In genomic region chr2:106193491-106193976, GRCh38 we compare ENCODE assay signal across 8 cellular contexts. TPM values are rescaled to one million over a fixed set of nuclear protein-coding genes. Genes with fewer than 3 reads are reported as not detected.
DNase-seq lines count a peak whose midpoint lies in the region; ATAC-seq and TF ChIP-seq lines count a peak whose summit lies in the region.

No MANE protein-coding gene starts in this region.

- H3K4me3 ChIP-seq in AG09309 (ENCODE audit: control insufficient read depth, low read depth, low read length): peak overlapping the region; percentile 52

- ATAC-seq in GM19035 (IDR thresholded peaks at IDR 0.05; ENCODE audit: unreplicated experiment): peak; percentile 45
- peak; percentile 30 for ATAC-seq in HG03108 (IDR thresholded peaks at IDR 0.05; ENCODE audit: unreplicated experiment)
- peak; percentile 6 for ATAC-seq in effector memory CD8-positive, alpha-beta T cell (replicated peaks)

- no peaks in the 10 kb centered on the region for H3K9me3 Mint-ChIP-seq in effector memory CD8-positive, alpha-beta T cell

- H3K27me3 Mint-ChIP-seq in effector memory CD8-positive, alpha-beta T cell: peaks cover 0 to 5% of the 10 kb centered on the region in 2 donors

- peak overlapping the region in 1 of 2 donors; percentile 17 for H3K27ac Mint-ChIP-seq in effector memory CD8-positive, alpha-beta T cell

- DNase-seq in AG09309 (ENCODE audit: low read depth) (no peak), T-helper 22 cell (ENCODE audit: low read depth) (peak; percentile 9), myocyte (ENCODE audit: low read depth) (peak; percentile 36), amniotic stem cell (lab: John Stamatoyannopoulos, UW) (no peak)
- peak in 1 of 3 experiments; percentile 4 for DNase-seq in effector memory CD8-positive, alpha-beta T cell

- H3K4me3 Mint-ChIP-seq in effector memory CD8-positive, alpha-beta T cell: peak overlapping the region; percentile 92 to 93

- TF ChIP-seq CTCF in AG09309 (IDR thresholded peaks at IDR 0.05; ENCODE audit: control insufficient read depth, insufficient read depth, low read depth, low read length, missing control alignments): no peak

- peaks cover 28% of the 10 kb centered on the region for H3K36me3 Mint-ChIP-seq in effector memory CD8-positive, alpha-beta T cell (ENCODE audit: insufficient read depth)

- H3K4me1 Mint-ChIP-seq in effector memory CD8-positive, alpha-beta T cell (ENCODE audit: low read depth in 2 of 2): peaks cover 38 to 42% of the 10 kb centered on the region in 2 donors

- peak overlapping the region; percentile 17 for H3K27ac ChIP-seq in temporal lobe (ENCODE audit: low read depth, low read length)

RNA-seq across cellular contexts. Expression of gene UXS1, which starts 0.6 kb away (rescaled TPM):
- total RNA-seq in myocyte: 51.0 and 51.1 TPM in 2 replicates
- polyA plus RNA-seq in myocyte (2012): 34.1 TPM
- 47.7 TPM for total RNA-seq in temporal lobe

Comparison
In these comparisons a context has a peak if more than half of its experiments do, and no peak if none do; other contexts are left out.
1. DNase-seq: peak in T-helper 22 cell (single experiment) and myocyte (single experiment); none in AG09309 (single experiment) and amniotic stem cell (single experiment).
2. Peak in every context shown above with its lines, with median percentiles within 50 percentile points of each other: ATAC-seq.